ENCODE assay signal across 9 cellular contexts in the genomic region with DNA sequence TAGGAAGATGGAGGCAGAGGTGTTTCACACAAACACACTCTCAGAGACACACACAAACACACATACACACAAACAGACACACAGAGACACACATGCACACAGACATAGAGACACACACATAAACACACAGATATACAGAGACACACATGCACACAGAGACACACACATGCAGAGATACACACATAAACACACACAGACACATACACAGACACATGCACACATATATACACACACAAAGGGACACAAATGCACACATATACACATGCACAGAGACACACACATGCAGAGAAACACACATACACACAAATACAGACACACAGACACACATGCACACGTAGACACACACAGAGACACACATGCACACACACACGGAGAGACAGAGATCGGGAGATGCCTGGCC.
"Had no signal": no experiment of that assay in that cellular context is flagged by ENCODE, and none has a peak within 500 bp of the region (broad histone marks: within the 10 kb centered on the region; RNA-seq: fewer than 3 reads in every experiment).

No MANE protein-coding gene starts in this region.

- H3K4me1 Mint-ChIP-seq: IgD-negative memory B cell had no signal

- ATAC-seq: GM23338, HCT116 had no signal

- H3K27ac Mint-ChIP-seq: GM23338, IgD-negative memory B cell had no signal

- H3K4me3 Mint-ChIP-seq: GM23338, IgD-negative memory B cell had no signal

- DNase-seq: H7, Karpas-422, KBM-7 had no signal

- H2AFZ ChIP-seq: GM23338 had no signal

- H3K27me3 Mint-ChIP-seq: IgD-negative memory B cell had no signal

- H3K9ac ChIP-seq: KMS-11 had no signal

- H3K27ac ChIP-seq: HL-60, KMS-11 had no signal

- H3K36me3 Mint-ChIP-seq: IgD-negative memory B cell had no signal

- H3K36me3 ChIP-seq: HAP-1 had no signal

- H3K9me3 ChIP-seq: HAP-1 had no signal

- H3K4me2 ChIP-seq: GM23338, KMS-11 had no signal

- H3K4me3 ChIP-seq: GM23338, HAP-1 had no signal

- H3K4me1 ChIP-seq: HAP-1 had no signal
